Comparison of ENCODE assay signal across 29 cellular contexts in genomic region chr3:129983561-129983960, GRCh38. TPM values are rescaled to one million over a fixed set of nuclear protein-coding genes. Genes with fewer than 3 reads are reported as not detected.
"Had no signal": no experiment of that assay in that cellular context is flagged by ENCODE, and none has a peak within 500 bp of the region (broad histone marks: within the 10 kb centered on the region; RNA-seq: fewer than 3 reads in every experiment).

No MANE protein-coding gene starts in this region.

- H3K9me3 Mint-ChIP-seq: dendritic cell treated with granulocyte-macrophage colony-stimulating factor and Interleukin-4, amounts not matched to agents 40 ng/mL and 50 ng/mL, for 4 days; effector memory CD8-positive, alpha-beta T cell; endodermal cell; mesothelial cell of epicardium had no signal

- H3K27ac ChIP-seq: colonic mucosa, epithelial cell of prostate, esophagus squamous epithelium, gastrocnemius medialis, heart right ventricle, left lung, lower lobe of right lung had no signal

- H3K36me3 Mint-ChIP-seq: mesothelial cell of epicardium had no signal

- DNase-seq: colonic mucosa; cortex of kidney; effector CD8-positive, alpha-beta T cell; effector memory CD8-positive, alpha-beta T cell; erythroblast; esophagus squamous epithelium; foreskin melanocyte; gastrocnemius medialis; glutamatergic neuron; head of caudate nucleus; heart right ventricle; hippocampal formation; left cardiac atrium; left lung; left ventricle myocardium superior; lower lobe of right lung; mucosa of descending colon had no signal

- H3K27ac Mint-ChIP-seq: dendritic cell treated with granulocyte-macrophage colony-stimulating factor and Interleukin-4, amounts not matched to agents 40 ng/mL and 50 ng/mL, for 4 days; effector memory CD8-positive, alpha-beta T cell; endodermal cell; mesothelial cell of epicardium had no signal

- H3K4me1 ChIP-seq: colonic mucosa, esophagus squamous epithelium, gastrocnemius medialis, heart right ventricle, left lung, lower lobe of right lung had no signal

- H3K27me3 Mint-ChIP-seq: dendritic cell treated with granulocyte-macrophage colony-stimulating factor and Interleukin-4, amounts not matched to agents 40 ng/mL and 50 ng/mL, for 4 days had no signal

- H3K36me3 ChIP-seq: colonic mucosa, esophagus squamous epithelium, gastrocnemius medialis, heart right ventricle, left lung, lower lobe of right lung had no signal

- H3K4me3 Mint-ChIP-seq: dendritic cell treated with granulocyte-macrophage colony-stimulating factor and Interleukin-4, amounts not matched to agents 40 ng/mL and 50 ng/mL, for 4 days; effector memory CD8-positive, alpha-beta T cell; endodermal cell; mesothelial cell of epicardium had no signal

- H3K4me3 ChIP-seq: colonic mucosa, esophagus squamous epithelium, gastrocnemius medialis, heart right ventricle, left lung, lower lobe of right lung, mucosa of descending colon had no signal

- H3K9me3 ChIP-seq: colonic mucosa, esophagus squamous epithelium, gastrocnemius medialis, heart right ventricle, left lung, lower lobe of right lung, mucosa of descending colon had no signal

- H3K4me1 Mint-ChIP-seq: endodermal cell, mesothelial cell of epicardium had no signal

- H3K27me3 ChIP-seq: colonic mucosa had no signal

RNA-seq across cellular contexts. Expression of gene TRH, which starts 9.0 kb away (rescaled TPM):
- total RNA-seq: chondrocyte, colonic mucosa, dermis microvascular lymphatic vessel endothelial cell, esophagus mucosa, esophagus squamous epithelium, gastrocnemius medialis, glomerular endothelial cell, kidney epithelial cell, left cardiac atrium, left lung, left ventricle myocardium superior, lower lobe of right lung, lung microvascular endothelial cell, mesenteric fat pad, mucosa of descending colon had no signal
- polyA plus RNA-seq: keratinocyte had no signal
